1 cellular context compared by ENCODE assay signal in the genomic region with DNA sequence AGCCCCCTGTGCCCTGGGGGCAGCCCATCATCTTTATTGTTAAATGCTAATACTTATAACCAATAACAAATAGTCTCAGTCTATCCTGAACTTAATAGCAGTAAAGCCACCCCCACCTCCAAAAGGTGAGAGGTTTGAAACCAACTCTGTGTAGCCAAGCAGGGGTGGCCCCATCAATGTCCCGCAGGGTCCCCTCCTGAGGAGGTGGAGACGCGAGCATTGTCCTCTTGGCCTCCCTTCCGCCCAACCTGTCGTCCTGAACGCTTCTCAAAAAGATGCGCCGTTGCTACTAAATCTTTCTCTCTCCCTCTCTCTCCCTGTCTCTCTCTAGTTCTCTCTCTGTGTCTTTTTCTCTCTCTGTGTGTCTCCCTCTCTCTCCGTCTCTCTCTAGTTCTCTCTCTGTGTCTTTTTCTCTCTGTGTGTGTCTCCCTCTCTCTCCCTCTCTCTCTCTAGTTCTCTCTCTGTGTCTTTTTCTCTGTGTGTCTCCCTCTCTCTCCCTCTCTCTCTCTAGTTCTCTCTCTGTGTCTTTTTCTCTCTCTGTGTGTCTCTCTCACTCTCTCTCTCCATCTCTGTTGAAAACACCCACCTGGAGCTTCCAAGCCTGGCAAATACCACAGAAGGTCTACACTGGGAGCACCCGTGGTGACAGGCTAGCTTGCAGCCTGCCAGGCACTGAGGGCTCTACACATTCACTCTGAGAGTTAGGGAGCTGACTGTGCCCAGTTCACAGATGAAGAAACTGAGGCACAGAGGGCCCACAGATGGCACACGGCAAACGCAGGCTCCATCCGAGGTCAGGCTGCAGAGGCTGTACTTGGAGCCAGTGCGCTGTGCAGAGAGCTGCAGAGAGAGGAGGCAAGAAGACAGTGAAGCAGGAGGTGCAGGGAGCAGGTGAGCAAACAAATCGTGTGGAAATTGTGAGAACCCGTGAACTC.
A peak's percentile ranks its signal among the peaks of the same experiment; 100 is the strongest.
TF ChIP-seq lines count a peak whose summit lies in the region.

No MANE protein-coding gene starts in this region.

TF ChIP-seq in HepG2, 621 proteins besides CTCF, POLR2A, EP300 and RAD21 (continued from another document):
- no peak for TF ChIP-seq SRSF9 (IDR thresholded peaks at IDR 0.05; ENCODE audit: borderline replicate concordance, insufficient read depth, low read depth, low read length, poor library complexity, severe bottlenecking)
- TF ChIP-seq, protein P1, sequence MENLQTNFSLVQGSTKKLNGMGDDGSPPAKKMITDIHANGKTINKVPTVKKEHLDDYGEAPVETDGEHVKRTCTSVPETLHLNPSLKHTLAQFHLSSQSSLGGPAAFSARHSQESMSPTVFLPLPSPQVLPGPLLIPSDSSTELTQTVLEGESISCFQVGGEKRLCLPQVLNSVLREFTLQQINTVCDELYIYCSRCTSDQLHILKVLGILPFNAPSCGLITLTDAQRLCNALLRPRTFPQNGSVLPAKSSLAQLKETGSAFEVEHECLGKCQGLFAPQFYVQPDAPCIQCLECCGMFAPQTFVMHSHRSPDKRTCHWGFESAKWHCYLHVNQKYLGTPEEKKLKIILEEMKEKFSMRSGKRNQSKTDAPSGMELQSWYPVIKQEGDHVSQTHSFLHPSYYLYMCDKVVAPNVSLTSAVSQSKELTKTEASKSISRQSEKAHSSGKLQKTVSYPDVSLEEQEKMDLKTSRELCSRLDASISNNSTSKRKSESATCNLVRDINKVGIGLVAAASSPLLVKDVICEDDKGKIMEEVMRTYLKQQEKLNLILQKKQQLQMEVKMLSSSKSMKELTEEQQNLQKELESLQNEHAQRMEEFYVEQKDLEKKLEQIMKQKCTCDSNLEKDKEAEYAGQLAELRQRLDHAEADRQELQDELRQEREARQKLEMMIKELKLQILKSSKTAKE (CRISPR knock-in tag; IDR thresholded peaks at IDR 0.05; ENCODE audit: borderline replicate concordance): no peak
- no peak for TF ChIP-seq PBX2 (CRISPR knock-in tag; IDR thresholded peaks at IDR 0.05)
- TF ChIP-seq THAP8 (CRISPR knock-in tag; IDR thresholded peaks at IDR 0.05; ENCODE audit: borderline replicate concordance): no peak
- TF ChIP-seq CENPBD1 (CRISPR knock-in tag; IDR thresholded peaks at IDR 0.05; ENCODE audit: borderline replicate concordance, low read depth): no peak
- TF ChIP-seq KDM5B (CRISPR knock-in tag; IDR thresholded peaks at IDR 0.05; ENCODE audit: borderline replicate concordance): no peak
- TF ChIP-seq RORA (CRISPR knock-in tag; IDR thresholded peaks at IDR 0.05): no peak
- TF ChIP-seq ZNF567 (CRISPR knock-in tag; IDR thresholded peaks at IDR 0.05; ENCODE audit: borderline replicate concordance): no peak
- TF ChIP-seq, protein P2, sequence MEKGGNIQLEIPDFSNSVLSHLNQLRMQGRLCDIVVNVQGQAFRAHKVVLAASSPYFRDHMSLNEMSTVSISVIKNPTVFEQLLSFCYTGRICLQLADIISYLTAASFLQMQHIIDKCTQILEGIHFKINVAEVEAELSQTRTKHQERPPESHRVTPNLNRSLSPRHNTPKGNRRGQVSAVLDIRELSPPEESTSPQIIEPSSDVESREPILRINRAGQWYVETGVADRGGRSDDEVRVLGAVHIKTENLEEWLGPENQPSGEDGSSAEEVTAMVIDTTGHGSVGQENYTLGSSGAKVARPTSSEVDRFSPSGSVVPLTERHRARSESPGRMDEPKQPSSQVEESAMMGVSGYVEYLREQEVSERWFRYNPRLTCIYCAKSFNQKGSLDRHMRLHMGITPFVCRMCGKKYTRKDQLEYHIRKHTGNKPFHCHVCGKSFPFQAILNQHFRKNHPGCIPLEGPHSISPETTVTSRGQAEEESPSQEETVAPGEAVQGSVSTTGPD (CRISPR knock-in tag; IDR thresholded peaks at IDR 0.05): no peak
- TF ChIP-seq RELA (CRISPR knock-in tag; IDR thresholded peaks at IDR 0.05): no peak
- TF ChIP-seq ZNF331 (CRISPR knock-in tag; IDR thresholded peaks at IDR 0.05): no peak
- no peak for TF ChIP-seq SCMH1 (CRISPR knock-in tag; IDR thresholded peaks at IDR 0.05; ENCODE audit: borderline replicate concordance)
- TF ChIP-seq NCOA2 (CRISPR knock-in tag; IDR thresholded peaks at IDR 0.05): no peak
- TF ChIP-seq FUBP1 (CRISPR knock-in tag; IDR thresholded peaks at IDR 0.05; ENCODE audit: borderline replicate concordance): no peak
- TF ChIP-seq TARDBP (CRISPR knock-in tag; IDR thresholded peaks at IDR 0.05): no peak
- TF ChIP-seq GLMP (CRISPR knock-in tag; IDR thresholded peaks at IDR 0.05; ENCODE audit: borderline replicate concordance): no peak
- 0 out of 2 replicates have a peak, but pooled peaks have one; percentile 22 for TF ChIP-seq LCORL (IDR thresholded peaks at IDR 0.05)
- TF ChIP-seq LCORL (CRISPR knock-in tag; IDR thresholded peaks at IDR 0.05): no peak
- no peak for TF ChIP-seq RXRB (CRISPR knock-in tag; IDR thresholded peaks at IDR 0.05; ENCODE audit: borderline replicate concordance)
- TF ChIP-seq RFXANK (CRISPR knock-in tag; IDR thresholded peaks at IDR 0.05): no peak
- TF ChIP-seq XBP1 (CRISPR knock-in tag; IDR thresholded peaks at IDR 0.05): no peak
- TF ChIP-seq ZNF724P (CRISPR knock-in tag; IDR thresholded peaks at IDR 0.05; ENCODE audit: borderline replicate concordance): no peak
- no peak for TF ChIP-seq ATF1 (CRISPR knock-in tag; IDR thresholded peaks at IDR 0.05)
- 0 out of 2 replicates have a peak, but pooled peaks have one; percentile 34 for TF ChIP-seq SOX6 (IDR thresholded peaks at IDR 0.05)
- TF ChIP-seq SOX6 (CRISPR knock-in tag; IDR thresholded peaks at IDR 0.05): no peak
- TF ChIP-seq ZNF530 (CRISPR knock-in tag; IDR thresholded peaks at IDR 0.05; ENCODE audit: low read depth): no peak
- TF ChIP-seq, protein P3, sequence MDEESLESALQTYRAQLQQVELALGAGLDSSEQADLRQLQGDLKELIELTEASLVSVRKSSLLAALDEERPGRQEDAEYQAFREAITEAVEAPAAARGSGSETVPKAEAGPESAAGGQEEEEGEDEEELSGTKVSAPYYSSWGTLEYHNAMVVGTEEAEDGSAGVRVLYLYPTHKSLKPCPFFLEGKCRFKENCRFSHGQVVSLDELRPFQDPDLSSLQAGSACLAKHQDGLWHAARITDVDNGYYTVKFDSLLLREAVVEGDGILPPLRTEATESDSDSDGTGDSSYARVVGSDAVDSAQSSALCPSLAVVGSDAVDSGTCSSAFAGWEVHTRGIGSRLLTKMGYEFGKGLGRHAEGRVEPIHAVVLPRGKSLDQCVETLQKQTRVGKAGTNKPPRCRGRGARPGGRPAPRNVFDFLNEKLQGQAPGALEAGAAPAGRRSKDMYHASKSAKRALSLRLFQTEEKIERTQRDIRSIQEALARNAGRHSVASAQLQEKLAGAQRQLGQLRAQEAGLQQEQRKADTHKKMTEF (CRISPR knock-in tag; IDR thresholded peaks at IDR 0.05): no peak
- TF ChIP-seq NPAS2 (CRISPR knock-in tag; IDR thresholded peaks at IDR 0.05; ENCODE audit: borderline replicate concordance): no peak
- TF ChIP-seq NBN (conservative IDR thresholded peaks at IDR 0.05): 0 out of 2 replicates have a peak, but pooled peaks have one; percentile 33
- TF ChIP-seq POLR2AphosphoS2 (IDR thresholded peaks at IDR 0.05; ENCODE audit: low read depth, low read length): no peak
- TF ChIP-seq SP5 (CRISPR knock-in tag; IDR thresholded peaks at IDR 0.05; ENCODE audit: borderline replicate concordance, low read depth): no peak
- TF ChIP-seq CBX2 (IDR thresholded peaks at IDR 0.05; ENCODE audit: low read depth, low read length): no peak
- no peak for TF ChIP-seq CBX2 (CRISPR knock-in tag; IDR thresholded peaks at IDR 0.05; ENCODE audit: low read depth)
- no peak for TF ChIP-seq TBX3 (IDR thresholded peaks at IDR 0.05; ENCODE audit: borderline replicate concordance)
- TF ChIP-seq CAMTA2 (CRISPR knock-in tag; IDR thresholded peaks at IDR 0.05; ENCODE audit: borderline replicate concordance): no peak
- 0 out of 2 replicates have a peak, but pooled peaks have one; percentile 17 for TF ChIP-seq NONO (IDR thresholded peaks at IDR 0.05)
- no peak for TF ChIP-seq NONO (CRISPR knock-in tag; conservative IDR thresholded peaks at IDR 0.05)
